ENCODE assay signal across 10 cellular contexts in the genomic region with DNA sequence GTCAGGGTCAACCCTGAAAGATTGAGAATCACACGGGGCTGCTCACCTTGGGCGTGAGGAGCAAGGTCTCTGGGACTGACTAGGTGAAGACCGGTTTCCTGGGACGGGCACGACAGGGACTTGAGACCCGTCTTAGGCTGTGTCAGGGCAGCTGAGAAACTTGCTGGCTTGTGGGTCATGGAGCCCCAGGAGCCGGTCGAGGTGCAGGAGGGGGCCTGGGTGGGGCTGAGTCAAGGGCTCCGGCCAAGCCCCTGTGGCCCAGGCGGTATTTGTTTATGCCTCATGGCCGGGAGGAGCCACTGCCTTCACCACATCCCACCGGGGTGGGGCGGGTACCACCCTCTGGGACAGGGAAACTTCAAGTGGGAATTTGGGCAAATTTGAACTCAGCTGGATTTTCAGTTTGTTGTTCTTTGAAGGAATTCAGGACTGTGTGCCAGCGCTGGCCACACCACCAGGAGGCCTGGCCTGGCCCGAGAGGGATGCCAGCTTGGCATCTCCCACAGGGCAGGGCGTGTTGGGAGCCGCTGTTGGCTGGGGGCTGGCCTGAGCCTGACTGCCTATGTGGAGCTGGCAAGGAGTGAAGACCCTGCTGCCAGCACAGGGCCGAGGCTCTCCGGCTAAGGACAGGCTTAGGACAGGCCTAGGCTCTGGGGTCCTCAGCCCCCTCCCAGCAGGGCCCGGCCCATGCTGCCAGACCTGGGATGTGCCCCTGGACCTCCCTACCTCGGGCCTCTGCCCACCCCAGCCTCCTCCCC.
DNase-seq lines count a peak whose midpoint lies in the region; ATAC-seq and TF ChIP-seq lines count a peak whose summit lies in the region.
"Had no signal": no experiment of that assay in that cellular context is flagged by ENCODE, and none has a peak within 500 bp of the region (broad histone marks: within the 10 kb centered on the region; RNA-seq: fewer than 3 reads in every experiment).

No MANE protein-coding gene starts in this region.

- CTCF ChIA-PET in MCF 10A (lab: Yijun Ruan, JAX) = no interaction called here

- no peak overlapping the region for H3K27ac Mint-ChIP-seq in MCF 10A (ENCODE audit: low read depth, unreplicated experiment)
- H3K27ac Mint-ChIP-seq: H9 had no signal

- TF ChIP-seq CTCF in MCF 10A (IDR thresholded peaks at IDR 0.05; ENCODE audit: unreplicated experiment) (peak; percentile 13), tibial artery (IDR thresholded peaks at IDR 0.05) (peak; percentile 38 to 63)

- DNase-seq in activated CD8-positive, alpha-beta memory T cell treated with anti-CD3 and anti-CD28 coated beads, Interleukin-2, amount 50 U/mL, for 4 hours = peak; percentile 13
- DNase-seq in activated CD8-positive, alpha-beta memory T cell treated with anti-CD3 and anti-CD28 coated beads, Interleukin-2, amount 50 U/mL, for 48 hours = no peak
- DNase-seq in MCF 10A (ENCODE audit: unreplicated experiment) (peak; percentile 82), left colon (peak; percentile 9 to 25), tibial artery (peak; percentile 79 to 97), DMS53 treated with DMSO at 0.1 percent for 48 hours (lab: John Stamatoyannopoulos, UW; ENCODE audit: unreplicated experiment) (no peak), SIG-M5 treated with dmso at 0.1 percent for 504 hours (lab: John Stamatoyannopoulos, UW; ENCODE audit: unreplicated experiment) (no peak)
- DNase-seq: H9 had no signal

- peak overlapping the region; percentile 79 to 85 for H3K27ac ChIP-seq in tibial artery
- H3K27ac ChIP-seq: C4-2B had no signal

- peaks cover 2% of the 10 kb centered on the region for H3K27me3 Mint-ChIP-seq in MCF 10A (ENCODE audit: insufficient read depth, unreplicated experiment)

- H3K9me3 ChIP-seq in tibial artery = no peaks in the 10 kb centered on the region

- H3K4me1 Mint-ChIP-seq in MCF 10A (ENCODE audit: insufficient read depth, unreplicated experiment) = peaks cover 11% of the 10 kb centered on the region
- H3K4me1 Mint-ChIP-seq: H9 had no signal

- no peaks in the 10 kb centered on the region for H3K36me3 ChIP-seq in tibial artery

- H3K9me3 Mint-ChIP-seq in MCF 10A (ENCODE audit: unreplicated experiment) = no peaks in the 10 kb centered on the region

- intact Hi-C loops in MCF 10A (cut with micrococcal nuclease) (no loop called here), left colon (cut with DNase I, micrococcal nuclease) (no loop called here), tibial artery (cut with DNase I; ENCODE audit: low total_unique reads) (no loop called here)

- ATAC-seq in left colon (no peak), HG03571 (IDR thresholded peaks at IDR 0.05; ENCODE audit: unreplicated experiment) (no peak)

- H3K4me3 Mint-ChIP-seq in MCF 10A (ENCODE audit: unreplicated experiment) = no peak overlapping the region
- H3K4me3 Mint-ChIP-seq: H9 had no signal

- peaks cover 9 to 75% (median 52%) of the 10 kb centered on the region in 4 donors for H3K4me1 ChIP-seq in tibial artery

- no peaks in the 10 kb centered on the region for H3K36me3 Mint-ChIP-seq in MCF 10A (ENCODE audit: insufficient read depth, unreplicated experiment)

- no peaks in the 10 kb centered on the region for H3K27me3 ChIP-seq in tibial artery

- POLR2A ChIA-PET in MCF 10A (lab: Yijun Ruan, JAX) = no interaction called here

- no TSS peak for BruUV-seq in MCF 10A (replicated peaks; lab: Mats Ljungman, UMichigan)

- H3K4me3 ChIP-seq in tibial artery = peak overlapping the region; percentile 0 to 4

Comparison
In these comparisons a context has a peak if more than half of its experiments do, and no peak if none do; other contexts are left out.
1. DNase-seq: peak in activated CD8-positive, alpha-beta memory T cell treated with anti-CD3 and anti-CD28 coated beads, Interleukin-2, amount 50 U/mL, for 4 hours (single experiment), MCF 10A (single experiment), left colon (2 of 2) and tibial artery (2 of 2); none in activated CD8-positive, alpha-beta memory T cell treated with anti-CD3 and anti-CD28 coated beads, Interleukin-2, amount 50 U/mL, for 48 hours (single experiment), DMS53 treated with DMSO at 0.1 percent for 48 hours (single experiment) and SIG-M5 treated with dmso at 0.1 percent for 504 hours (single experiment).